25 cellular contexts compared by ENCODE assay signal in genomic region chr1:163562355-163562754, GRCh38.
DNase-seq lines count a peak whose midpoint lies in the region; ATAC-seq, FAIRE-seq and TF ChIP-seq lines count a peak whose summit lies in the region.
"Had no signal": no experiment of that assay in that cellular context is flagged by ENCODE, and none has a peak within 500 bp of the region (broad histone marks: within the 10 kb centered on the region; RNA-seq: fewer than 3 reads in every experiment).

No MANE protein-coding gene starts in this region.

- H2AFZ ChIP-seq in GM23338 (no peak overlapping the region), neural progenitor cell (replicated peaks) (no peak overlapping the region)

- H3K36me3 Mint-ChIP-seq in GM23338 (ENCODE audit: low read depth) (peaks cover 16% of the 10 kb centered on the region), endodermal cell (ENCODE audit: low read depth) (no peaks in the 10 kb centered on the region), neural progenitor cell (no peaks in the 10 kb centered on the region)
- H3K36me3 Mint-ChIP-seq: CD8-positive, alpha-beta T cell; IgD-negative memory B cell had no signal

- H3K4me1 ChIP-seq in GM23338 (ENCODE audit: insufficient read depth), result peaks cover 39% of the 10 kb centered on the region
- H3K4me1 ChIP-seq in endodermal cell (ENCODE audit: control insufficient read depth, insufficient read depth, low read length), result peaks cover 14% of the 10 kb centered on the region
- H3K4me1 ChIP-seq in neural progenitor cell, result peaks cover 43% of the 10 kb centered on the region
- H3K4me1 ChIP-seq: Caco-2 had no signal

- H3K27ac Mint-ChIP-seq in GM23338 (no peak overlapping the region), endodermal cell (peak overlapping the region; percentile 12), neural progenitor cell (no peak overlapping the region)
- H3K27ac Mint-ChIP-seq: B cell; CD8-positive, alpha-beta T cell; IgD-negative memory B cell had no signal

- H3K4me3 ChIP-seq in GM23338, result no peak overlapping the region
- H3K4me3 ChIP-seq in SK-N-MC, result no peak overlapping the region
- no peak overlapping the region for H3K4me3 ChIP-seq in endodermal cell (ENCODE audit: low read length)
- H3K4me3 ChIP-seq in neural progenitor cell, result no peak overlapping the region

- no peaks in the 10 kb centered on the region for H3K27me3 ChIP-seq in GM23338 (ENCODE audit: insufficient read depth)
- H3K27me3 ChIP-seq in endodermal cell (ENCODE audit: control insufficient read depth, insufficient read depth, low read length, poor library complexity, severe bottlenecking), result no peaks in the 10 kb centered on the region
- H3K27me3 ChIP-seq in neural progenitor cell, result peaks cover 32% of the 10 kb centered on the region

- H4K20me1 ChIP-seq in GM23338 (replicated peaks; ENCODE audit: insufficient read depth) (no peaks in the 10 kb centered on the region), neural progenitor cell (ENCODE audit: low read depth) (no peaks in the 10 kb centered on the region)

- H3K4me1 Mint-ChIP-seq in GM23338, result peaks cover 49% of the 10 kb centered on the region
- H3K4me1 Mint-ChIP-seq in endodermal cell, result peaks cover 35% of the 10 kb centered on the region
- peaks cover 30% of the 10 kb centered on the region for H3K4me1 Mint-ChIP-seq in neural progenitor cell
- H3K4me1 Mint-ChIP-seq: B cell, IgD-negative memory B cell had no signal

- no peaks in the 10 kb centered on the region for H3F3A ChIP-seq in GM23338 (replicated peaks; ENCODE audit: low read depth)
- peaks cover 34% of the 10 kb centered on the region for H3F3A ChIP-seq in neural progenitor cell (ENCODE audit: low read depth)

- H3K27me3 Mint-ChIP-seq in GM23338 (ENCODE audit: insufficient read depth, low read depth, poor library complexity) (peaks cover 3% of the 10 kb centered on the region), endodermal cell (ENCODE audit: insufficient read depth) (no peaks in the 10 kb centered on the region), neural progenitor cell (ENCODE audit: insufficient read depth, low read depth) (peaks cover 2% of the 10 kb centered on the region)
- H3K27me3 Mint-ChIP-seq: B cell, IgD-negative memory B cell had no signal

- H3K4me3 Mint-ChIP-seq in GM23338 (no peak overlapping the region), endodermal cell (no peak overlapping the region), neural progenitor cell (no peak overlapping the region)
- H3K4me3 Mint-ChIP-seq: B cell; CD8-positive, alpha-beta T cell; IgD-negative memory B cell had no signal

- TF ChIP-seq CTCF in GM23338 (conservative IDR thresholded peaks at IDR 0.05; ENCODE audit: low read depth in 2 of 2) (no peak), endodermal cell (conservative IDR thresholded peaks at IDR 0.05) (no peak), neural progenitor cell (IDR thresholded peaks at IDR 0.05) (no peak)

- H3K9ac ChIP-seq in SK-N-MC (ENCODE audit: insufficient read length), result no peak overlapping the region
- H3K9ac ChIP-seq in endodermal cell (ENCODE audit: extremely low read depth, low read length, poor library complexity, severe bottlenecking), result no peak overlapping the region
- H3K9ac ChIP-seq in neural progenitor cell, result no peak overlapping the region
- H3K9ac ChIP-seq: KMS-11 had no signal

- H3K9me2 ChIP-seq in GM23338 (ENCODE audit: insufficient read depth), result no peaks in the 10 kb centered on the region

- H3K27ac ChIP-seq in GM23338 (ENCODE audit: low read depth) (peak overlapping the region; percentile 4; the same call in 1 of the 2 replicates), SK-N-MC (peak overlapping the region; percentile 32; the same call in 1 of the 2 replicates), endodermal cell (ENCODE audit: low read depth, low read length) (peak overlapping the region; percentile 45), neural progenitor cell (peak overlapping the region; percentile 24)
- H3K27ac ChIP-seq: C4-2B, KMS-11, RWPE1 had no signal

- H3K9me3 Mint-ChIP-seq in GM23338 (0 out of 3 replicates have a peak, but pooled peaks cover 4% of the 10 kb centered on the region), endodermal cell (peaks cover 4% of the 10 kb centered on the region), neural progenitor cell (no peaks in the 10 kb centered on the region)
- H3K9me3 Mint-ChIP-seq: CD8-positive, alpha-beta T cell had no signal

- H3K79me2 ChIP-seq in GM23338 (replicated peaks; ENCODE audit: insufficient read depth) (no peaks in the 10 kb centered on the region), neural progenitor cell (ENCODE audit: low read depth) (no peaks in the 10 kb centered on the region)

- peak; percentile 20 for DNase-seq in GM23338 (ENCODE audit: low spot score)
- DNase-seq in SK-N-MC (ENCODE audit: low read depth, low spot score), result no peak
- DNase-seq in endodermal cell, result no peak
- peak; percentile 20 for DNase-seq in neural progenitor cell (ENCODE audit: low spot score)
- DNase-seq in DMS79 treated with DMSO at 0.1 percent for 48 hours (lab: John Stamatoyannopoulos, UW), result no peak
- DNase-seq in HTR-8/SVneo (ENCODE audit: insufficient read length, low spot score), result no peak
- DNase-seq: Caco-2; CD8-positive, alpha-beta T cell; EL; GDM1; NCI-H1048; NCI-H1694; NCI-H2029 treated with DMSO at 0.1 percent for 48 hours; NCI-H2171; NCI-H226; NCI-H510A had no signal

- FAIRE-seq in HTR-8/SVneo (lab: Jason Lieb, UNC), result no peak
- FAIRE-seq: A204.1, GM12891 had no signal

- 54 to 79% methylated on average over 2 of the region's 2 CpGs for WGBS in endodermal cell (ENCODE audit: insufficient coverage in 1 of 2, insufficient read length in 1 of 2), 2 experiments

- H3K9me3 ChIP-seq in SK-N-MC (ENCODE audit: low read depth, low read length), result no peaks in the 10 kb centered on the region; the same call in 1 of the 2 replicates
- H3K9me3 ChIP-seq in endodermal cell (ENCODE audit: control insufficient read depth, low read length), result peaks cover 5% of the 10 kb centered on the region
- H3K9me3 ChIP-seq in neural progenitor cell (ENCODE audit: low read depth), result no peaks in the 10 kb centered on the region
- H3K9me3 ChIP-seq: Caco-2 had no signal

- H3K4me2 ChIP-seq in GM23338, result no peak overlapping the region
- peak overlapping the region; percentile 19 for H3K4me2 ChIP-seq in neural progenitor cell
- H3K4me2 ChIP-seq: KMS-11 had no signal

- no peak; the same call in 2 of the 3 replicates for ATAC-seq in GM23338
- no peak for ATAC-seq in HG03520 (IDR thresholded peaks at IDR 0.05; ENCODE audit: unreplicated experiment)
- ATAC-seq: CD8-positive, alpha-beta T cell; Panc1 had no signal

- H3K36me3 ChIP-seq in GM23338 (ENCODE audit: insufficient read depth) (no peaks in the 10 kb centered on the region), SK-N-MC (ENCODE audit: insufficient read depth, low read length) (no peaks in the 10 kb centered on the region), endodermal cell (ENCODE audit: control insufficient read depth, insufficient read depth, low read length) (no peaks in the 10 kb centered on the region), neural progenitor cell (no peaks in the 10 kb centered on the region)

TF ChIP-seq in GM23338, 12 proteins besides CTCF, POLR2A, EP300 and RAD21:
- TF ChIP-seq POLR2AphosphoS5 (IDR thresholded peaks at IDR 0.05; ENCODE audit: low read depth), result no peak
- TF ChIP-seq NANOG (IDR thresholded peaks at IDR 0.05; ENCODE audit: borderline replicate concordance), result no peak
- no peak for TF ChIP-seq JUNB (IDR thresholded peaks at IDR 0.05; ENCODE audit: unreplicated experiment)
- TF ChIP-seq REST (IDR thresholded peaks at IDR 0.05; ENCODE audit: unreplicated experiment), result no peak
- TF ChIP-seq ETS1 (IDR thresholded peaks at IDR 0.05), result no peak
- no peak for TF ChIP-seq ZNF114 (CRISPR knock-in tag; IDR thresholded peaks at IDR 0.05)
- TF ChIP-seq EZH2phosphoT487 (IDR thresholded peaks at IDR 0.05; ENCODE audit: unreplicated experiment), result no peak
- no peak for TF ChIP-seq CREB1 (CRISPR knock-in tag; IDR thresholded peaks at IDR 0.05; ENCODE audit: low read depth)

Comparison
In these comparisons a context has a peak if more than half of its experiments do, and no peak if none do; other contexts are left out.
1. DNase-seq: peak in GM23338 (single experiment) and neural progenitor cell (single experiment); none in SK-N-MC (single experiment), endodermal cell (single experiment), DMS79 treated with DMSO at 0.1 percent for 48 hours (single experiment) and HTR-8/SVneo (single experiment).
2. Peak in every context shown above with its lines, with median percentiles within 50 percentile points of each other: H3K27ac ChIP-seq.